33 cellular contexts compared by ENCODE assay signal in the genomic region with DNA sequence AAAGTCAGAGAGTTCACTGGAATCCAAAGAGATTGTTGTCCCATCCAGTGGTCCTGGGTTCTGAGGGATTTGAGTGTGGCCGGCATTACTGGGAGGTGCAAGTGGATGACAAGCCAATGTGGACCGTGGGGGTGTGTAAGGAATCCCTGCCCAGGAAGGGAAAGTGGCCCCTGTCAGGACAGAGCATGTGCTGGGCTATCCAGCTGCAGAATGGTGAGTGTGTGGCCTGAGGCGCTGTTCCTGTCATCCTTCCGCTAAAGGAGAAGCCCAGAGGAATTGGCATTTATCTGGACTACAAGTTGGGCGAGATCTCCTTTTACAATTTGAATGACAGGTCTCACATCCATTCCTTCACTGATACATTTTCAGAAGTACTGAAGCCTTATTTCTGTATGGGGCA. TPM values are rescaled to one million over a fixed set of nuclear protein-coding genes. Genes with fewer than 3 reads are reported as not detected.
"Had no signal": no experiment of that assay in that cellular context is flagged by ENCODE, and none has a peak within 500 bp of the region (broad histone marks: within the 10 kb centered on the region; RNA-seq: fewer than 3 reads in every experiment).

No MANE protein-coding gene starts in this region.

- H3K4me3 ChIP-seq: ascending aorta, body of pancreas, Peyer's patch, SK-N-MC had no signal

- DNase-seq: activated B cell treated with CpG ODN at 0.5 μM for 24 hours; activated CD4-positive, alpha-beta T cell treated with anti-CD3 and anti-CD28 coated beads for 1 hour; activated CD4-positive, alpha-beta T cell treated with anti-CD3 and anti-CD28 coated beads, Interleukin-2, amount 10 ng/mL, durations not matched to agents 24 days and 14 days; activated CD4-positive, alpha-beta T cell treated with anti-CD3 and anti-CD28 coated beads, Interleukin-2, amount 50 U/mL, for 48 hours; activated CD8-positive, alpha-beta memory T cell treated with anti-CD3 and anti-CD28 coated beads, Interleukin-2, amount 10 ng/mL, durations not matched to agents 7 days and 5 days; activated effector memory CD4-positive, alpha-beta T cell treated with anti-CD3 and anti-CD28 coated beads, Interleukin-2, amount 50 U/mL, for 16 hours; activated naive CD4-positive, alpha-beta T cell treated with Interleukin-2 at 50 U/mL for 16 hours; activated naive CD8-positive, alpha-beta T cell treated with anti-CD3 and anti-CD28 coated beads, Interleukin-2, amount 50 U/mL, for 24 hours; activated T-cell treated with anti-CD3 and anti-CD28 coated beads, Interleukin-2, amount 50 U/mL, for 24 hours; amniotic stem cell; body of pancreas; central memory CD4-positive, alpha-beta T cell; Karpas-422; NCI-H1092; NCI-H1417; NCI-H1930; NCI-H2107; NCI-H2171 treated with DMSO at 0.1 percent for 48 hours; NCI-H226; NCI-H526 treated with DMSO at 0.1 percent for 48 hours; NCI-H82; OCI-M1; Peyer's patch; T-cell; T-helper 2 cell; T1000 had no signal

- H3K9me3 ChIP-seq: ascending aorta, body of pancreas, Peyer's patch had no signal

- H3K36me3 ChIP-seq: ascending aorta, Peyer's patch had no signal

- H3K27ac ChIP-seq: ascending aorta, body of pancreas, Peyer's patch, SK-N-MC had no signal

- ATAC-seq: activated CD8-positive, alpha-beta memory T cell treated with anti-CD3 and anti-CD28 coated beads, Interleukin-2, amount 10 ng/mL, durations not matched to agents 7 days and 5 days; activated naive CD4-positive, alpha-beta T cell treated with anti-CD3 and anti-CD28 coated beads, Interleukin-2, amount 50 U/mL, for 72 hours; activated naive CD8-positive, alpha-beta T cell treated with anti-CD3 and anti-CD28 coated beads, Interleukin-2, amount 50 U/mL, for 24 hours; body of pancreas; Right ventricle myocardium inferior; T-cell had no signal

- H3K27me3 ChIP-seq: ascending aorta, body of pancreas, Peyer's patch had no signal

- H3K4me1 ChIP-seq: ascending aorta, body of pancreas, Peyer's patch had no signal

RNA-seq across cellular contexts. Expression of a gene that starts 20.4 kb away (rescaled TPM):
- total RNA-seq: activated B cell treated with CpG ODN at 0.5 μM for 24 hours; activated CD4-positive, alpha-beta T cell treated with anti-CD3 and anti-CD28 coated beads, Interleukin-2, amount 10 ng/mL, durations not matched to agents 24 days and 14 days; activated CD8-positive, alpha-beta memory T cell treated with anti-CD3 and anti-CD28 coated beads, Interleukin-2, amount 10 ng/mL, durations not matched to agents 7 days and 5 days; activated naive CD4-positive, alpha-beta T cell treated with anti-CD3 and anti-CD28 coated beads, Interleukin-2, amount 50 U/mL, for 72 hours; activated T-helper 1 cell treated with anti-CD3 and anti-CD28 coated beads, Interleukin-12 subunit alpha, Interleukin-12 subunit beta, Interleukin-2, Interleukin-4 antibody, amounts not matched to agents 30 ng/mL and 10 ng/mL and 1 ng/mL, durations not matched to agents 14 hours and 24 hours and 36 hours; ascending aorta; body of pancreas; bronchial epithelial cell; NCI-H460; Peyer's patch; Right ventricle myocardium inferior; T-cell had no signal

RNA-seq across cellular contexts. Expression of a gene that starts 33.9 kb away (rescaled TPM):
- total RNA-seq: ascending aorta, body of pancreas, NCI-H460 had no signal

RNA-seq across cellular contexts. Expression of a gene that starts 42.3 kb away (rescaled TPM):
- total RNA-seq: activated B cell treated with CpG ODN at 0.5 μM for 24 hours; activated CD4-positive, alpha-beta T cell treated with anti-CD3 and anti-CD28 coated beads, Interleukin-2, amount 10 ng/mL, durations not matched to agents 24 days and 14 days; activated CD8-positive, alpha-beta memory T cell treated with anti-CD3 and anti-CD28 coated beads, Interleukin-2, amount 10 ng/mL, durations not matched to agents 7 days and 5 days; activated naive CD4-positive, alpha-beta T cell treated with anti-CD3 and anti-CD28 coated beads, Interleukin-2, amount 50 U/mL, for 72 hours; activated T-helper 1 cell treated with anti-CD3 and anti-CD28 coated beads, Interleukin-12 subunit alpha, Interleukin-12 subunit beta, Interleukin-2, Interleukin-4 antibody, amounts not matched to agents 30 ng/mL and 10 ng/mL and 1 ng/mL, durations not matched to agents 14 hours and 24 hours and 36 hours; ascending aorta; body of pancreas; bronchial epithelial cell; NCI-H460; Peyer's patch; Right ventricle myocardium inferior; T-cell had no signal
